ENCODE assay signal across 14 cellular contexts in the genomic region with DNA sequence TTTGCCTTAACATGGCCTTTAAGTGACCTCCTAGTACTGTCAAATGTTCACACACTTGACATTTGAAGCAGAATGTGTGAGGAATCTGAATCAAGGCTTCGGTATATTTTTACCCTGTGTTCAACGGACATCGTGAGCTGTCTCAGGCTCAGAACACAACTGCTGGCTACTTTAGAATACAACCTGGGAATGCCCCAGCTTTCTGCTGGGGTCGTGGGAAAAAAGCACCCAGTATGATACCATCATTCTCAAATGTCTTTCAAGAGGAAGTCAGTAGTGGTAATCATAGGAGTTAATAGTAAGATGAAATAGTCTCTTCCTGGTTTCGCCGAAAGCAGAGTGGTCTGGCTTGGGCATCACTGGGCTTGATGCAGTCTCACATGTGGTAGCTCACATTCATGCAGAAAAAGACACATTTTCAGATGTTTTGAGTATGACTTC.
DNase-seq lines count a peak whose midpoint lies in the region; ATAC-seq and TF ChIP-seq lines count a peak whose summit lies in the region.
"Had no signal": no experiment of that assay in that cellular context is flagged by ENCODE, and none has a peak within 500 bp of the region (broad histone marks: within the 10 kb centered on the region; RNA-seq: fewer than 3 reads in every experiment).

No MANE protein-coding gene starts in this region.

- no peak for TF ChIP-seq CTCF in hepatocyte (IDR thresholded peaks at IDR 0.05; ENCODE audit: poor library complexity)

- no peaks in the 10 kb centered on the region for H3K9me3 ChIP-seq in hepatocyte (ENCODE audit: low read depth)
- H3K9me3 ChIP-seq: gastroesophageal sphincter, ovary had no signal

- H3K9me2 ChIP-seq in hepatocyte (replicated peaks; ENCODE audit: insufficient read depth): no peaks in the 10 kb centered on the region

- H3K4me2 ChIP-seq in hepatocyte: no peak overlapping the region

- no peaks in the 10 kb centered on the region for H3K36me3 ChIP-seq in hepatocyte (replicated peaks; ENCODE audit: insufficient read depth, low read depth)
- H3K36me3 ChIP-seq: gastroesophageal sphincter, ovary had no signal

- H3K27ac ChIP-seq in hepatocyte: no peak overlapping the region
- H3K27ac ChIP-seq: dorsolateral prefrontal cortex, gastroesophageal sphincter, ovary had no signal

- H3K4me3 ChIP-seq in hepatocyte: no peak overlapping the region
- H3K4me3 ChIP-seq: dorsolateral prefrontal cortex, gastroesophageal sphincter, ovary had no signal

- DNase-seq in NCI-H524 (lab: John Stamatoyannopoulos, UW): no peak
- DNase-seq in stimulated activated CD4-positive, alpha-beta T cell treated with anti-CD3 and anti-CD28 coated beads, Interleukin-2, amount 100 ng/mL, for 48 hours: no peak
- no peak for DNase-seq in hepatocyte (ENCODE audit: low spot score)
- DNase-seq in activated CD4-positive, CD25-positive, alpha-beta regulatory T cell (lab: John Stamatoyannopoulos, UW): no peak
- DNase-seq: activated CD8-positive, alpha-beta memory T cell treated with anti-CD3 and anti-CD28 coated beads for 24 hours; dorsolateral prefrontal cortex; NCI-H1436; ovary; T-cell had no signal

- no peaks in the 10 kb centered on the region for H3K79me2 ChIP-seq in hepatocyte

- peak; percentile 65 for ATAC-seq in GM18508 (IDR thresholded peaks at IDR 0.05; ENCODE audit: insufficient read depth, unreplicated experiment)
- ATAC-seq in GM21360 (IDR thresholded peaks at IDR 0.05; ENCODE audit: unreplicated experiment): peak; percentile 69
- ATAC-seq in HG02970 (IDR thresholded peaks at IDR 0.05; ENCODE audit: low FRiP score, unreplicated experiment): peak; percentile 61
- ATAC-seq in HG03571 (IDR thresholded peaks at IDR 0.05; ENCODE audit: unreplicated experiment): peak; percentile 82
- ATAC-seq: gastroesophageal sphincter, T-cell had no signal

- H3K4me1 ChIP-seq in hepatocyte (ENCODE audit: insufficient read depth): peaks cover 19% of the 10 kb centered on the region
- H3K4me1 ChIP-seq: gastroesophageal sphincter had no signal

- H4K20me1 ChIP-seq in hepatocyte (ENCODE audit: insufficient read depth, poor library complexity, severe bottlenecking): no peaks in the 10 kb centered on the region

- H2AFZ ChIP-seq in hepatocyte: no peak overlapping the region

- no peaks in the 10 kb centered on the region for H3K27me3 ChIP-seq in hepatocyte
- H3K27me3 ChIP-seq: gastroesophageal sphincter, ovary had no signal

- WGBS in hepatocyte (ENCODE audit: low lambda C conversion rate, missing lambda C conversion rate): 93% methylated on average over 6 of the region's 6 CpGs
